ENCODE assay signal across 30 cellular contexts in genomic region chr13:79043208-79043607, GRCh38.
"Had no signal": no experiment of that assay in that cellular context is flagged by ENCODE, and none has a peak within 500 bp of the region (broad histone marks: within the 10 kb centered on the region; RNA-seq: fewer than 3 reads in every experiment).

No MANE protein-coding gene starts in this region.

- H3K4me3 ChIP-seq: adrenal gland, body of pancreas, colonic mucosa, heart left ventricle had no signal

- DNase-seq: activated B cell treated with CpG ODN at 0.5 μM for 24 hours; activated CD4-positive, alpha-beta T cell treated with anti-CD3 and anti-CD28 coated beads for 48 hours; activated CD4-positive, alpha-beta T cell treated with anti-CD3 and anti-CD28 coated beads, Interleukin-2, amount 50 U/mL, for 1 hour; activated CD4-positive, alpha-beta T cell treated with anti-CD3 and anti-CD28 coated beads, Interleukin-2, amount 50 U/mL, for 48 hours; activated CD8-positive, alpha-beta memory T cell treated with anti-CD3 and anti-CD28 coated beads, Interleukin-2, amount 10 ng/mL, durations not matched to agents 7 days and 5 days; activated CD8-positive, alpha-beta memory T cell treated with anti-CD3 and anti-CD28 coated beads, Interleukin-2, amount 50 U/mL, for 4 hours; activated CD8-positive, alpha-beta T cell treated with anti-CD3 and anti-CD28 coated beads, Interleukin-2, amount 10 ng/mL, durations not matched to agents 7 days and 5 days; activated effector memory CD4-positive, alpha-beta T cell treated with anti-CD3 and anti-CD28 coated beads, Interleukin-2, amount 50 U/mL, for 16 hours; activated naive CD4-positive, alpha-beta T cell treated with anti-CD3 and anti-CD28 coated beads for 36 hours; activated naive CD8-positive, alpha-beta T cell treated with anti-CD3 and anti-CD28 coated beads for 36 hours; activated naive CD8-positive, alpha-beta T cell treated with anti-CD3 and anti-CD28 coated beads, Interleukin-2, amount 50 U/mL, for 24 hours; activated T-cell treated with anti-CD3 and anti-CD28 coated beads, Interleukin-2, amount 50 U/mL, for 1 hour; activated T-cell treated with anti-CD3 and anti-CD28 coated beads, Interleukin-2, amount 50 U/mL, for 48 hours; adrenal gland; amygdala; aorta; body of pancreas; caudate nucleus; cerebellar nuclear complex; colonic mucosa; effector memory CD4-positive, alpha-beta T cell; endodermal cell; foreskin fibroblast; glutamatergic neuron; heart left ventricle; hypothalamus; T1000; WERI-Rb-1 had no signal

- ATAC-seq: activated CD4-positive, CD25-positive, alpha-beta regulatory T cell treated with anti-CD3 and anti-CD28 coated beads, Interleukin-2, amount 50 U/mL, for 24 hours; activated CD8-positive, alpha-beta memory T cell treated with anti-CD3 and anti-CD28 coated beads, Interleukin-2, amount 10 ng/mL, durations not matched to agents 7 days and 5 days; activated CD8-positive, alpha-beta T cell treated with anti-CD3 and anti-CD28 coated beads, Interleukin-2, amount 10 ng/mL, durations not matched to agents 7 days and 5 days; activated naive CD8-positive, alpha-beta T cell treated with anti-CD3 and anti-CD28 coated beads, Interleukin-2, amount 50 U/mL, for 24 hours; body of pancreas; esophagus mucosa; heart left ventricle had no signal

- H3K27ac ChIP-seq: adrenal gland, body of pancreas, colonic mucosa, heart left ventricle, WERI-Rb-1 had no signal

- H3K27me3 ChIP-seq: adrenal gland, body of pancreas, colonic mucosa, heart left ventricle had no signal

- H3K4me1 ChIP-seq: adrenal gland, body of pancreas, colonic mucosa, heart left ventricle had no signal

- H3K36me3 ChIP-seq: adrenal gland, colonic mucosa, heart left ventricle, WERI-Rb-1 had no signal

- H3K9me3 ChIP-seq: adrenal gland, body of pancreas, colonic mucosa, heart left ventricle had no signal
